9 cellular contexts compared by ENCODE assay signal in genomic region chr10:100364735-100365391, GRCh38. TPM values are rescaled to one million over a fixed set of nuclear protein-coding genes. Genes with fewer than 3 reads are reported as not detected.
DNase-seq lines count a peak whose midpoint lies in the region; ATAC-seq and TF ChIP-seq lines count a peak whose summit lies in the region.
"Had no signal": no experiment of that assay in that cellular context is flagged by ENCODE, and none has a peak within 500 bp of the region (broad histone marks: within the 10 kb centered on the region; RNA-seq: fewer than 3 reads in every experiment).

No MANE protein-coding gene starts in this region.

- H3K4me1 ChIP-seq in H9 (ENCODE audit: insufficient read depth, low read length) (no peaks in the 10 kb centered on the region), mesendoderm (ENCODE audit: control insufficient read depth, low read depth, low read length) (peaks cover 5% of the 10 kb centered on the region)

- no peak overlapping the region for H3K27ac ChIP-seq in H9 (ENCODE audit: insufficient read length, low read depth, low read length)
- peak overlapping the region; percentile 45 for H3K27ac ChIP-seq in mesendoderm (ENCODE audit: low read depth, low read length)

- H4K20me1 ChIP-seq in H9 (ENCODE audit: control insufficient read depth, insufficient read depth, insufficient read length): no peaks in the 10 kb centered on the region

- H3K27me3 Mint-ChIP-seq in H9 (ENCODE audit: low read depth): peaks cover 1% of the 10 kb centered on the region; the same call in 1 of the 2 replicates

- H3T11ph ChIP-seq in H9 (ENCODE audit: low read length): no peak overlapping the region

- no peaks in the 10 kb centered on the region for H3K9me3 Mint-ChIP-seq in H9

- H2BK120ac ChIP-seq in H9 (ENCODE audit: low read depth, low read length, poor library complexity, severe bottlenecking): no peak overlapping the region
- no peak overlapping the region for H2BK120ac ChIP-seq in mesendoderm (ENCODE audit: low read depth, low read length)

- no peak for TF ChIP-seq CTCF in H9 (conservative IDR thresholded peaks at IDR 0.05)

- H3K18ac ChIP-seq in H9 (ENCODE audit: insufficient read length, low read depth, low read length) (no peak overlapping the region), mesendoderm (ENCODE audit: low read length) (no peak overlapping the region)

- peak overlapping the region; percentile 8 to 87 (median 15); a peak in 5 of 7 replicates for H3K27ac Mint-ChIP-seq in H9

- ATAC-seq in HG03457 (IDR thresholded peaks at IDR 0.05; ENCODE audit: unreplicated experiment): no peak

- H3K4me1 Mint-ChIP-seq in H9: peaks cover 9 to 20% of the 10 kb centered on the region in 2 experiments

- DNase-seq in H9 (peak; percentile 86), NCI-H82 treated with DMSO at 0.1 percent for 48 hours (lab: John Stamatoyannopoulos, UW; ENCODE audit: unreplicated experiment) (peak; percentile 30), dermis blood vessel endothelial cell (peak; percentile 91), mesendoderm (peak; percentile 96), germinal center (ENCODE audit: low spot score) (no peak), DMS79 (lab: John Stamatoyannopoulos, UW) (no peak)
- no peak for DNase-seq in stimulated activated naive CD4-positive, alpha-beta T cell (lab: John Stamatoyannopoulos, UW)

- no peak overlapping the region for H2BK15ac ChIP-seq in H9 (ENCODE audit: low read depth, low read length)
- H2BK15ac ChIP-seq in mesendoderm (replicated peaks; ENCODE audit: low read depth): no peak overlapping the region

- H3K9me3 ChIP-seq in H9 (ENCODE audit: control insufficient read depth, low read depth, low read length): no peaks in the 10 kb centered on the region

- no peaks in the 10 kb centered on the region for H3K27me3 ChIP-seq in H9 (ENCODE audit: insufficient read depth, low read length)
- no peaks in the 10 kb centered on the region for H3K27me3 ChIP-seq in mesendoderm (ENCODE audit: insufficient read depth, low read length, poor library complexity)

- H3K79me2 ChIP-seq in H9 (ENCODE audit: insufficient read depth, low read length): no peaks in the 10 kb centered on the region
- H3K79me2 ChIP-seq in mesendoderm (ENCODE audit: control insufficient read depth, insufficient read depth, low read length): peaks cover 6% of the 10 kb centered on the region

- no peak overlapping the region for H3K4me2 ChIP-seq in H9 (ENCODE audit: insufficient read depth, insufficient read length, low read length)
- no peak overlapping the region for H3K4me2 ChIP-seq in mesendoderm (ENCODE audit: low read length)

- no peak overlapping the region for H3K14ac ChIP-seq in H9 (ENCODE audit: insufficient read depth, low read length)

- no peak overlapping the region; a peak in 1 of 5 replicates for H3K4me3 Mint-ChIP-seq in H9

- H3K23ac ChIP-seq in H9 (ENCODE audit: insufficient read length, low read depth, low read length): no peak overlapping the region
- H3K23ac ChIP-seq in mesendoderm (ENCODE audit: low read length): no peak overlapping the region

- H3K79me1 ChIP-seq in H9 (ENCODE audit: insufficient read depth, low read depth, low read length, poor library complexity, severe bottlenecking) (no peaks in the 10 kb centered on the region), mesendoderm (ENCODE audit: low read length) (peaks cover 7% of the 10 kb centered on the region)

- no peak overlapping the region for H2AK5ac ChIP-seq in H9 (ENCODE audit: insufficient read length, low read length)
- no peak overlapping the region for H2AK5ac ChIP-seq in mesendoderm (ENCODE audit: low read length)

- H3K9ac ChIP-seq in H9 (ENCODE audit: extremely low read depth, insufficient read length, low read length): no peak overlapping the region
- no peak overlapping the region for H3K9ac ChIP-seq in mesendoderm (ENCODE audit: low read length)

- no peak overlapping the region for H4K8ac ChIP-seq in H9 (replicated peaks; ENCODE audit: insufficient read length, low read depth, low read length)
- no peak overlapping the region for H4K8ac ChIP-seq in mesendoderm (ENCODE audit: low read depth, low read length)

- no peak overlapping the region for H3K4ac ChIP-seq in H9 (ENCODE audit: low read depth, low read length)
- no peak overlapping the region for H3K4ac ChIP-seq in mesendoderm (ENCODE audit: low read depth, low read length)

- H2BK5ac ChIP-seq in H9 (ENCODE audit: insufficient read length, low read length): no peak overlapping the region
- H2BK5ac ChIP-seq in mesendoderm (ENCODE audit: low read length): no peak overlapping the region

- H3K23me2 ChIP-seq in H9 (ENCODE audit: insufficient read length, low read depth, low read length, poor library complexity, severe bottlenecking): no peaks in the 10 kb centered on the region

- peaks cover 24 to 50% (median 42%) of the 10 kb centered on the region in 3 experiments; a peak in 6 of 7 replicates for H3K36me3 Mint-ChIP-seq in H9 (ENCODE audit: insufficient read depth in 1 of 3, low read depth in 3 of 3)

- peaks cover 8% of the 10 kb centered on the region for H3K36me3 ChIP-seq in mesendoderm (ENCODE audit: control insufficient read depth, insufficient read depth, low read length)

- H2AFZ ChIP-seq in H9 (ENCODE audit: low read length): no peak overlapping the region

- no peak overlapping the region for H2BK20ac ChIP-seq in H9 (ENCODE audit: low read depth, low read length, poor library complexity, severe bottlenecking)

- H4K5ac ChIP-seq in H9 (ENCODE audit: insufficient read length, low read depth, low read length) (no peak overlapping the region), mesendoderm (ENCODE audit: low read length) (no peak overlapping the region)

- H2BK12ac ChIP-seq in H9 (ENCODE audit: insufficient read length, low read depth, low read length): no peak overlapping the region

- no peak overlapping the region for H4K91ac ChIP-seq in H9 (ENCODE audit: insufficient read length, low read depth, low read length)

- H3K56ac ChIP-seq in H9 (ENCODE audit: insufficient read length, low read depth, low read length) (no peak overlapping the region), mesendoderm (ENCODE audit: low read length) (peak overlapping the region; percentile 49)

- no peak overlapping the region for H3K4me3 ChIP-seq in mesendoderm (ENCODE audit: low read length)

- no CpG with 5 or more reads among the region's 7 CpGs for WGBS in H9 (ENCODE audit: extremely low coverage, insufficient read length, low lambda C conversion rate)
- WGBS in mesendoderm (ENCODE audit: extremely low coverage, insufficient coverage, low lambda C conversion rate): no CpG with 5 or more reads among the region's 7 CpGs

RNA-seq across cellular contexts. Expression of gene SCD, which starts 17.8 kb away (rescaled TPM):
- total RNA-seq in H9 (2021) (354 TPM in 2 replicates), dermis blood vessel endothelial cell (62.3 and 297 TPM in 2 replicates)
- polyA plus RNA-seq in mesendoderm (2013, experiment 1 of 2): 565 TPM
- polyA plus RNA-seq in mesendoderm (2013, experiment 2 of 2): 558 TPM

RNA-seq across cellular contexts. Expression of gene PKD2L1, which starts 34.8 kb away (rescaled TPM):
- total RNA-seq in H9 (2021): 0.20 TPM in 1 of 2 replicates, not detected in the other
- total RNA-seq in dermis blood vessel endothelial cell: not detected in 2 replicates
- polyA plus RNA-seq in mesendoderm (2013, experiment 1 of 2): 0.04 TPM
- polyA plus RNA-seq in mesendoderm (2013, experiment 2 of 2): 0.07 TPM
- total RNA-seq: pulmonary artery endothelial cell had no signal

Comparison
In these comparisons a context has a peak if more than half of its experiments do, and no peak if none do; other contexts are left out.
1. DNase-seq: peak in H9 (single experiment), NCI-H82 treated with DMSO at 0.1 percent for 48 hours (single experiment), dermis blood vessel endothelial cell (single experiment) and mesendoderm (single experiment); none in germinal center (single experiment), DMS79 (single experiment) and stimulated activated naive CD4-positive, alpha-beta T cell (0 of 6).